19 cellular contexts compared by ENCODE assay signal in genomic region chr22:39943941-39944624, GRCh38. TPM values are rescaled to one million over a fixed set of nuclear protein-coding genes. Genes with fewer than 3 reads are reported as not detected.
DNase-seq lines count a peak whose midpoint lies in the region; ATAC-seq and TF ChIP-seq lines count a peak whose summit lies in the region.
"Had no signal": no experiment of that assay in that cellular context is flagged by ENCODE, and none has a peak within 500 bp of the region (broad histone marks: within the 10 kb centered on the region; RNA-seq: fewer than 3 reads in every experiment).

No MANE protein-coding gene starts in this region.

- no peak overlapping the region for H3K9ac ChIP-seq in mesendoderm (ENCODE audit: low read length)

- intact Hi-C loops in activated CD4-positive, alpha-beta T cell treated with anti-CD3 and anti-CD28 coated beads, Interleukin-2, amount 10 ng/mL, durations not matched to agents 24 days and 14 days (cut with micrococcal nuclease): loop anchor here (5.0 kb wide), 2 partner anchors 322 to 412 kb away; partner anchors contain the start of gene RPS19BP1
- intact Hi-C loops in activated CD4-positive, alpha-beta memory T cell treated with anti-CD3 and anti-CD28 coated beads for 36 hours (cut with micrococcal nuclease): loop anchor here (1.0 to 10.0 kb wide), 2 partner anchors 10 to 381 kb away; no protein-coding TSS in a partner anchor

- POLR2A ChIA-PET in activated CD4-positive, alpha-beta memory T cell treated with anti-CD3 and anti-CD28 coated beads for 36 hours (lab: Charles Lee): interaction anchor here (0.9 kb wide), 1 partner anchor 100 kb away, joined by 3 read pairs; no protein-coding TSS in a partner anchor

- no peaks in the 10 kb centered on the region for H3K79me2 ChIP-seq in GM23338 (replicated peaks; ENCODE audit: insufficient read depth)
- H3K79me2 ChIP-seq in mesendoderm (ENCODE audit: control insufficient read depth, insufficient read depth, low read length): no peaks in the 10 kb centered on the region

- no peak overlapping the region for H2BK5ac ChIP-seq in mesendoderm (ENCODE audit: low read length)

- no peaks in the 10 kb centered on the region for H4K20me1 ChIP-seq in GM23338 (replicated peaks; ENCODE audit: insufficient read depth)

- peaks cover 66% of the 10 kb centered on the region for H3K4me1 Mint-ChIP-seq in activated CD4-positive, alpha-beta T cell treated with anti-CD3 and anti-CD28 coated beads, Interleukin-2, amount 10 ng/mL, durations not matched to agents 24 days and 14 days
- peaks cover 62% of the 10 kb centered on the region for H3K4me1 Mint-ChIP-seq in GM23338
- H3K4me1 Mint-ChIP-seq in activated CD4-positive, alpha-beta memory T cell treated with anti-CD3 and anti-CD28 coated beads for 36 hours (ENCODE audit: low read depth): peaks cover 89% of the 10 kb centered on the region

- no peak overlapping the region for H4K5ac ChIP-seq in mesendoderm (ENCODE audit: low read length)

- H3K4me3 Mint-ChIP-seq in activated CD4-positive, alpha-beta T cell treated with anti-CD3 and anti-CD28 coated beads, Interleukin-2, amount 10 ng/mL, durations not matched to agents 24 days and 14 days: peak overlapping the region; percentile 17
- H3K4me3 Mint-ChIP-seq in GM23338: no peak overlapping the region
- H3K4me3 Mint-ChIP-seq in activated CD4-positive, alpha-beta memory T cell treated with anti-CD3 and anti-CD28 coated beads for 36 hours: peak overlapping the region; percentile 18
- H3K4me3 Mint-ChIP-seq: WTC11 had no signal

- WGBS in mesendoderm (ENCODE audit: extremely low coverage, insufficient coverage, low lambda C conversion rate): no CpG with 5 or more reads among the region's 10 CpGs

- H3K36me3 ChIP-seq in GM23338 (ENCODE audit: insufficient read depth) (no peaks in the 10 kb centered on the region), mesendoderm (ENCODE audit: control insufficient read depth, insufficient read depth, low read length) (no peaks in the 10 kb centered on the region)
- H3K36me3 ChIP-seq: suprapubic skin had no signal

- CTCF ChIA-PET in activated CD4-positive, alpha-beta memory T cell treated with anti-CD3 and anti-CD28 coated beads for 36 hours (lab: Charles Lee): interaction anchor here (0.8 to 3.3 kb wide), 7 partner anchors 11 to 410 kb away, joined by 3 to 20 read pairs (median 3); no protein-coding TSS in a partner anchor

- ATAC-seq in GM23338: no peak
- ATAC-seq: foreskin keratinocyte, left colon had no signal

- no peak overlapping the region for H2BK15ac ChIP-seq in mesendoderm (replicated peaks; ENCODE audit: low read depth)

- peak overlapping the region; percentile 89 for H3K4ac ChIP-seq in mesendoderm (ENCODE audit: low read depth, low read length)

- no peaks in the 10 kb centered on the region for H3K9me2 ChIP-seq in GM23338 (ENCODE audit: insufficient read depth)

- H2BK120ac ChIP-seq in mesendoderm (ENCODE audit: low read depth, low read length): peak overlapping the region; percentile 23

- H3K4me1 ChIP-seq in GM23338 (ENCODE audit: insufficient read depth) (peaks cover 67% of the 10 kb centered on the region), mesendoderm (ENCODE audit: control insufficient read depth, low read depth, low read length) (peaks cover 16% of the 10 kb centered on the region)
- H3K4me1 ChIP-seq: foreskin keratinocyte, suprapubic skin had no signal

- no peak overlapping the region for H3K27ac ChIP-seq in GM23338 (ENCODE audit: low read depth)
- no peak overlapping the region for H3K27ac ChIP-seq in mesendoderm (ENCODE audit: low read depth, low read length)
- H3K27ac ChIP-seq: foreskin keratinocyte, RWPE1, suprapubic skin had no signal

- H4K8ac ChIP-seq in mesendoderm (ENCODE audit: low read depth, low read length): no peak overlapping the region

- H3K4me2 ChIP-seq in GM23338 (peak overlapping the region; percentile 35), mesendoderm (ENCODE audit: low read length) (no peak overlapping the region)

- no peak overlapping the region for H3K23ac ChIP-seq in mesendoderm (ENCODE audit: low read length)

- peaks cover 21% of the 10 kb centered on the region for H3K36me3 Mint-ChIP-seq in activated CD4-positive, alpha-beta T cell treated with anti-CD3 and anti-CD28 coated beads, Interleukin-2, amount 10 ng/mL, durations not matched to agents 24 days and 14 days (ENCODE audit: low read depth)
- H3K36me3 Mint-ChIP-seq in GM23338 (ENCODE audit: low read depth): no peaks in the 10 kb centered on the region
- peaks cover 4% of the 10 kb centered on the region for H3K36me3 Mint-ChIP-seq in activated CD4-positive, alpha-beta memory T cell treated with anti-CD3 and anti-CD28 coated beads for 36 hours
- H3K36me3 Mint-ChIP-seq: WTC11 had no signal

- peak overlapping the region; percentile 34 for H3K27ac Mint-ChIP-seq in activated CD4-positive, alpha-beta T cell treated with anti-CD3 and anti-CD28 coated beads, Interleukin-2, amount 10 ng/mL, durations not matched to agents 24 days and 14 days
- no peak overlapping the region for H3K27ac Mint-ChIP-seq in GM23338
- peak overlapping the region; percentile 83 for H3K27ac Mint-ChIP-seq in activated CD4-positive, alpha-beta memory T cell treated with anti-CD3 and anti-CD28 coated beads for 36 hours

- no peak for DNase-seq in activated CD4-positive, alpha-beta T cell treated with anti-CD3 and anti-CD28 coated beads, Interleukin-2, amount 10 ng/mL, durations not matched to agents 24 days and 14 days
- no peak for DNase-seq in activated CD4-positive, alpha-beta T cell treated with anti-CD3 and anti-CD28 coated beads for 1 hour
- DNase-seq in GM23338 (ENCODE audit: low spot score) (no peak), mesendoderm (no peak), GDM1 (lab: John Stamatoyannopoulos, UW) (no peak), AG08395 (ENCODE audit: low spot score) (no peak), NCI-H128 (lab: John Stamatoyannopoulos, UW; ENCODE audit: unreplicated experiment) (no peak)
- no peak for DNase-seq in activated CD4-positive, alpha-beta memory T cell treated with anti-CD3 and anti-CD28 coated beads for 36 hours
- DNase-seq: foreskin keratinocyte; left colon; MM.1S; NCI-H2171; NK-92 treated with Interleukin-12 subunit alpha and Interleukin-12 subunit beta, amount 100 ng/mL, for 24 hours had no signal

- no peaks in the 10 kb centered on the region for H3K79me1 ChIP-seq in mesendoderm (ENCODE audit: low read length)

- TF ChIP-seq CTCF in GM23338 (conservative IDR thresholded peaks at IDR 0.05; ENCODE audit: low read depth in 2 of 2): no peak

- H2AK5ac ChIP-seq in mesendoderm (ENCODE audit: low read length): no peak overlapping the region

- H3K27me3 ChIP-seq in GM23338 (ENCODE audit: insufficient read depth) (no peaks in the 10 kb centered on the region), mesendoderm (ENCODE audit: insufficient read depth, low read length, poor library complexity) (no peaks in the 10 kb centered on the region)
- H3K27me3 ChIP-seq: suprapubic skin had no signal

- H3K27me3 Mint-ChIP-seq in activated CD4-positive, alpha-beta T cell treated with anti-CD3 and anti-CD28 coated beads, Interleukin-2, amount 10 ng/mL, durations not matched to agents 24 days and 14 days: no peaks in the 10 kb centered on the region
- H3K27me3 Mint-ChIP-seq in GM23338 (ENCODE audit: insufficient read depth, low read depth, poor library complexity): peaks cover 4% of the 10 kb centered on the region
- no peaks in the 10 kb centered on the region for H3K27me3 Mint-ChIP-seq in activated CD4-positive, alpha-beta memory T cell treated with anti-CD3 and anti-CD28 coated beads for 36 hours

- peaks cover 5% of the 10 kb centered on the region; the same call in 1 of the 2 replicates for H3F3A ChIP-seq in GM23338 (replicated peaks; ENCODE audit: low read depth)

- H3K4me3 ChIP-seq in GM23338: no peak overlapping the region
- no peak overlapping the region for H3K4me3 ChIP-seq in mesendoderm (ENCODE audit: low read length)
- H3K4me3 ChIP-seq: suprapubic skin had no signal

- peak overlapping the region; percentile 61 for H3K18ac ChIP-seq in mesendoderm (ENCODE audit: low read length)

- H2AFZ ChIP-seq in GM23338: peak overlapping the region; percentile 7; the same call in 1 of the 2 replicates

- H3K9me3 Mint-ChIP-seq in activated CD4-positive, alpha-beta T cell treated with anti-CD3 and anti-CD28 coated beads, Interleukin-2, amount 10 ng/mL, durations not matched to agents 24 days and 14 days: no peaks in the 10 kb centered on the region
- H3K9me3 Mint-ChIP-seq in GM23338: no peaks in the 10 kb centered on the region; the same call in 2 of the 3 replicates
- H3K9me3 Mint-ChIP-seq in activated CD4-positive, alpha-beta memory T cell treated with anti-CD3 and anti-CD28 coated beads for 36 hours: no peaks in the 10 kb centered on the region
- H3K9me3 Mint-ChIP-seq: WTC11 had no signal

- no peak overlapping the region for H3K56ac ChIP-seq in mesendoderm (ENCODE audit: low read length)

RNA-seq across cellular contexts. Expression of gene TMA7B, which starts 16.1 kb away (rescaled TPM):
- total RNA-seq in activated CD4-positive, alpha-beta T cell treated with anti-CD3 and anti-CD28 coated beads, Interleukin-2, amount 10 ng/mL, durations not matched to agents 24 days and 14 days: 0.90 and 0.96 TPM in 2 replicates
- not detected in 2 replicates for total RNA-seq in GM23338 (2014; rRNA removed; shearing (Covaris generic))
- not detected in 2 replicates for polyA plus RNA-seq in GM23338 (2016; fragmentation: Nextera tagmentation; extraction: Ambion mirVana)
- total RNA-seq in activated CD4-positive, alpha-beta memory T cell treated with anti-CD3 and anti-CD28 coated beads for 36 hours: 1 to 10 TPM in 1 of 2 experiments, under 1 TPM in 1; 0.86 to 1.1 TPM
- polyA plus RNA-seq in mesendoderm (2013, experiment 1 of 2): not detected
- polyA plus RNA-seq in mesendoderm (2013, experiment 2 of 2): not detected
- total RNA-seq: foreskin keratinocyte, H4, left colon, osteocyte, WTC11 had no signal
- polyA plus RNA-seq: AG04450, foreskin keratinocyte had no signal

RNA-seq across cellular contexts. Expression of gene GRAP2, which starts 43.2 kb away (rescaled TPM):
- total RNA-seq in activated CD4-positive, alpha-beta T cell treated with anti-CD3 and anti-CD28 coated beads, Interleukin-2, amount 10 ng/mL, durations not matched to agents 24 days and 14 days: 34.4 and 38.4 TPM in 2 replicates
- total RNA-seq in GM23338 (2014; rRNA removed; shearing (Covaris generic)): 0.42 TPM in 1 of 2 replicates, not detected in the other
- polyA plus RNA-seq in GM23338 (2016; fragmentation: Nextera tagmentation; extraction: Ambion mirVana): not detected in 2 replicates
- total RNA-seq in activated CD4-positive, alpha-beta memory T cell treated with anti-CD3 and anti-CD28 coated beads for 36 hours: 10 to 100 TPM; 37.7 to 38.1 TPM
- polyA plus RNA-seq in mesendoderm (2013, experiment 1 of 2): 0.13 TPM
- 0.15 TPM for polyA plus RNA-seq in mesendoderm (2013, experiment 2 of 2)
- total RNA-seq: foreskin keratinocyte, H4, osteocyte had no signal
- polyA plus RNA-seq: AG04450, foreskin keratinocyte had no signal

RNA-seq across cellular contexts. Expression of gene ENTHD1, which starts 50.5 kb away (rescaled TPM):
- total RNA-seq in activated CD4-positive, alpha-beta T cell treated with anti-CD3 and anti-CD28 coated beads, Interleukin-2, amount 10 ng/mL, durations not matched to agents 24 days and 14 days: 0.09 and 0.56 TPM in 2 replicates
- total RNA-seq in GM23338 (2014; rRNA removed; shearing (Covaris generic)): not detected in 2 replicates
- not detected in 2 replicates for polyA plus RNA-seq in GM23338 (2016; fragmentation: Nextera tagmentation; extraction: Ambion mirVana)
- total RNA-seq in activated CD4-positive, alpha-beta memory T cell treated with anti-CD3 and anti-CD28 coated beads for 36 hours: under 1 TPM; 0.41 to 0.95 TPM
- not detected for polyA plus RNA-seq in mesendoderm (2013, experiment 1 of 2)
- not detected for polyA plus RNA-seq in mesendoderm (2013, experiment 2 of 2)
- total RNA-seq: foreskin keratinocyte, H4, left colon, osteocyte, suprapubic skin, WTC11 had no signal
- polyA plus RNA-seq: AG04450, foreskin keratinocyte had no signal

RNA-seq across cellular contexts. Expression of gene FAM83F, which starts 50.7 kb away (rescaled TPM):
- total RNA-seq in activated CD4-positive, alpha-beta T cell treated with anti-CD3 and anti-CD28 coated beads, Interleukin-2, amount 10 ng/mL, durations not matched to agents 24 days and 14 days: 0.17 and 0.23 TPM in 2 replicates
- total RNA-seq in GM23338 (2014; rRNA removed; shearing (Covaris generic)): 13.5 and 15.9 TPM in 2 replicates
- 3.5 and 3.7 TPM in 2 replicates for polyA plus RNA-seq in GM23338 (2016; fragmentation: Nextera tagmentation; extraction: Ambion mirVana)
- total RNA-seq in activated CD4-positive, alpha-beta memory T cell treated with anti-CD3 and anti-CD28 coated beads for 36 hours: under 1 TPM; 0.26 to 0.41 TPM
- 8.8 TPM for polyA plus RNA-seq in mesendoderm (2013, experiment 1 of 2)
- 8.1 TPM for polyA plus RNA-seq in mesendoderm (2013, experiment 2 of 2)
- total RNA-seq: H4, osteocyte had no signal
- polyA plus RNA-seq: AG04450 had no signal

Comparison
In these comparisons a context has a peak if more than half of its experiments do, and no peak if none do; other contexts are left out.
1. RNA of gene GRAP2, which starts 43.2 kb away (total RNA-seq): 34.4 to 38.4 TPM in activated CD4-positive, alpha-beta T cell treated with anti-CD3 and anti-CD28 coated beads, Interleukin-2, amount 10 ng/mL, durations not matched to agents 24 days and 14 days and 37.7 to 38.1 TPM in activated CD4-positive, alpha-beta memory T cell treated with anti-CD3 and anti-CD28 coated beads for 36 hours; 0.42 TPM in GM23338; every median in the first group is over 10 times any median in the second.